ENCODE assay signal across 17 cellular contexts in genomic region chr4:31272662-31273061, GRCh38.
DNase-seq lines count a peak whose midpoint lies in the region; ATAC-seq and TF ChIP-seq lines count a peak whose summit lies in the region.
"Had no signal": no experiment of that assay in that cellular context is flagged by ENCODE, and none has a peak within 500 bp of the region (broad histone marks: within the 10 kb centered on the region; RNA-seq: fewer than 3 reads in every experiment).

No MANE protein-coding gene starts in this region.

- no peak for TF ChIP-seq CTCF in PC-9 (conservative IDR thresholded peaks at IDR 0.05)
- TF ChIP-seq CTCF in mucosa of descending colon (IDR thresholded peaks at IDR 0.05), result no peak

- H3K4me3 ChIP-seq in PC-9, result no peak overlapping the region
- H3K4me3 ChIP-seq in duodenal mucosa (ENCODE audit: low read depth in 1 of 2, low read length in 2 of 2), result peak overlapping the region; percentile 46 to 47
- no peak overlapping the region for H3K4me3 ChIP-seq in mucosa of descending colon
- H3K4me3 ChIP-seq: BLaER1, GM12878 had no signal

- peak; percentile 90 for ATAC-seq in mucosa of descending colon
- ATAC-seq: GM12878 had no signal

- intact Hi-C loops in PC-9 (cut with micrococcal nuclease; ENCODE audit: unreplicated experiment), result no loop called here
- intact Hi-C loops in mucosa of descending colon (cut with DNase I, micrococcal nuclease), result no loop called here

- no peaks in the 10 kb centered on the region for H3K9me2 ChIP-seq in PC-9 (ENCODE audit: insufficient read depth)

- H3K36me3 ChIP-seq in PC-9 (ENCODE audit: low read depth) (no peaks in the 10 kb centered on the region), duodenal mucosa (ENCODE audit: control insufficient read depth in 1 of 2, insufficient read depth in 2 of 2, low read length in 2 of 2) (no peaks in the 10 kb centered on the region), mucosa of descending colon (ENCODE audit: low read depth) (no peaks in the 10 kb centered on the region)
- H3K36me3 ChIP-seq: BLaER1 had no signal

- CTCF ChIA-PET in PC-9 (lab: Charles Lee), result no interaction called here

- no peak overlapping the region for H3K27ac ChIP-seq in PC-9
- H3K27ac ChIP-seq in duodenal mucosa (ENCODE audit: low read depth, low read length), result no peak overlapping the region
- H3K27ac ChIP-seq: BLaER1, C4-2B had no signal

- H3K4me2 ChIP-seq in PC-9, result no peak overlapping the region
- H3K4me2 ChIP-seq: BLaER1 had no signal

- H3F3A ChIP-seq in PC-9 (ENCODE audit: insufficient read depth, low read depth), result no peaks in the 10 kb centered on the region

- POLR2A ChIA-PET in PC-9 (lab: Charles Lee; ENCODE audit: unreplicated experiment), result no interaction called here

- H4K20me1 ChIP-seq in PC-9 (ENCODE audit: insufficient read depth), result no peaks in the 10 kb centered on the region
- H4K20me1 ChIP-seq: BLaER1 had no signal

- H3K27me3 ChIP-seq in PC-9 (ENCODE audit: insufficient read depth, low read depth) (no peaks in the 10 kb centered on the region), duodenal mucosa (ENCODE audit: control insufficient read depth in 1 of 2, insufficient read depth in 2 of 2, low read length in 2 of 2) (no peaks in the 10 kb centered on the region)
- H3K27me3 ChIP-seq: BLaER1 had no signal

- DNase-seq in PC-9 (no peak), mucosa of descending colon (peak in 1 of 3 donors; percentile 6), activated T-cell treated with anti-CD3 and anti-CD28 coated beads for 4 hours (no peak), AG08396 (ENCODE audit: low spot score) (no peak), SHP77 (lab: John Stamatoyannopoulos, UW) (no peak), mesenteric fat pad (ENCODE audit: low spot score) (no peak)
- DNase-seq: CD4-positive, alpha-beta T cell; CD8-positive, alpha-beta memory T cell; DMS 273 treated with DMSO at 0.1 percent for 48 hours; DMS79; GDM1; H7; HCEC 1CT had no signal

- no peak overlapping the region for H3K9ac ChIP-seq in duodenal mucosa (ENCODE audit: low read depth in 1 of 2, low read length in 2 of 2)
- H3K9ac ChIP-seq: BLaER1 had no signal

- no TSS peak for BruUV-seq in PC-9 (replicated peaks; lab: Mats Ljungman, UMichigan)

- H3K4me1 ChIP-seq in PC-9 (replicated peaks; ENCODE audit: insufficient read depth) (no peaks in the 10 kb centered on the region), duodenal mucosa (ENCODE audit: control insufficient read depth in 1 of 2, insufficient read depth in 2 of 2, low read length in 2 of 2) (peaks cover 8 to 11% of the 10 kb centered on the region in 2 donors), mucosa of descending colon (ENCODE audit: low read depth) (peaks cover 9% of the 10 kb centered on the region)
- H3K4me1 ChIP-seq: BLaER1 had no signal

- H2AFZ ChIP-seq in PC-9, result peak overlapping the region; percentile 33; the same call in 1 of the 2 replicates

- no peaks in the 10 kb centered on the region for H3K9me3 ChIP-seq in PC-9 (ENCODE audit: insufficient read depth, low read depth)
- no peaks in the 10 kb centered on the region for H3K9me3 ChIP-seq in duodenal mucosa (ENCODE audit: control insufficient read depth in 1 of 2, low read length in 2 of 2)
- H3K9me3 ChIP-seq in mucosa of descending colon, result no peaks in the 10 kb centered on the region
- H3K9me3 ChIP-seq: BLaER1 had no signal

- H3K79me2 ChIP-seq in PC-9 (ENCODE audit: low read depth), result no peaks in the 10 kb centered on the region

Comparison
In these comparisons a context has a peak if more than half of its experiments do, and no peak if none do; other contexts are left out.
1. H3K4me3 ChIP-seq: peak in duodenal mucosa (2 of 2); none in PC-9 (single experiment) and mucosa of descending colon (single experiment).